In genomic region chr22:21629262-21630149, GRCh38 we compare ENCODE assay signal across 8 cellular contexts. TPM values are rescaled to one million over a fixed set of nuclear protein-coding genes. Genes with fewer than 3 reads are reported as not detected.
A peak's percentile ranks its signal among the peaks of the same experiment; 100 is the strongest.
DNase-seq lines count a peak whose midpoint lies in the region; ATAC-seq and TF ChIP-seq lines count a peak whose summit lies in the region.

A gene with protein sequence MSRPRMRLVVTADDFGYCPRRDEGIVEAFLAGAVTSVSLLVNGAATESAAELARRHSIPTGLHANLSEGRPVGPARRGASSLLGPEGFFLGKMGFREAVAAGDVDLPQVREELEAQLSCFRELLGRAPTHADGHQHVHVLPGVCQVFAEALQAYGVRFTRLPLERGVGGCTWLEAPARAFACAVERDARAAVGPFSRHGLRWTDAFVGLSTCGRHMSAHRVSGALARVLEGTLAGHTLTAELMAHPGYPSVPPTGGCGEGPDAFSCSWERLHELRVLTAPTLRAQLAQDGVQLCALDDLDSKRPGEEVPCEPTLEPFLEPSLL (minus strand): TSS chr22:21630022. CDS start chr22:21630014, 8 bp downstream.

- H4K20me1 ChIP-seq in mammary epithelial cell (ENCODE audit: insufficient read depth, low read length) = peaks cover 3% of the 10 kb centered on the region

- CTCF ChIA-PET in mammary epithelial cell (lab: Charles Lee; ENCODE audit: low non-redundant PET) = interaction anchor here (0.5 to 1.2 kb wide), 6 partner anchors 8 to 35 kb away, joined by 3 to 9 read pairs (median 6); no protein-coding TSS in a partner anchor

- H3K9me3 ChIP-seq in mammary epithelial cell (replicated peaks; ENCODE audit: insufficient read depth, low read length) (no peaks in the 10 kb centered on the region), spleen (peaks cover 0 to 5% (median 0%) of the 10 kb centered on the region in 8 donors)

- intact Hi-C loops in mammary epithelial cell (cut with micrococcal nuclease) = loop anchor here (1.0 kb wide), 1 partner anchor 13 kb away; the partner anchor contains the start of gene SDF2L1
- intact Hi-C loops in spleen (cut with DNase I; ENCODE audit: low total_unique reads) = no loop called here

- dilution Hi-C loops in mammary epithelial cell (cut with HindIII; ENCODE audit: low sequenced_read_pairs) = loop anchor here (5.0 kb wide), 1 partner anchor 47 kb away; no protein-coding TSS in a partner anchor

- WGBS in mammary epithelial cell (ENCODE audit: low coverage, missing lambda C conversion rate) = 0% methylated on average over 16 of the region's 93 CpGs
- 0 to 1% (median 1%) methylated on average over 20 to 93 of the region's 93 CpGs for WGBS in spleen, 5 donors

- peak within 1 kb of the TSS; percentile 87 for H2AFZ ChIP-seq in mammary epithelial cell (ENCODE audit: low read depth, low read length)

- peaks cover 50% of the 10 kb centered on the region for H3K79me2 ChIP-seq in mammary epithelial cell (ENCODE audit: insufficient read depth, low read length)

- peak within 1 kb of the TSS; percentile 93 for H3K4me2 ChIP-seq in mammary epithelial cell (ENCODE audit: insufficient read depth, low read depth, low read length)

- H3K4me1 ChIP-seq in mammary epithelial cell (ENCODE audit: insufficient read depth, low read length) (peaks cover 16% of the 10 kb centered on the region), spleen (peaks cover 15 to 67% (median 49%) of the 10 kb centered on the region in 6 donors)

- BruUV-seq in mammary epithelial cell (replicated peaks; lab: Mats Ljungman, UMichigan) = TSS peak; percentile 58

- H3K36me3 ChIP-seq in mammary epithelial cell (ENCODE audit: insufficient read depth, low read length) = peaks cover 4% of the 10 kb centered on the region
- peaks cover 0 to 42% (median 12%) of the 10 kb centered on the region in 6 donors for H3K36me3 ChIP-seq in spleen

- H3K4me3 ChIP-seq in AG09309 (ENCODE audit: control insufficient read depth, low read depth, low read length) = peak within 1 kb of the TSS; percentile 93
- H3K4me3 ChIP-seq in WI38 (ENCODE audit: low read depth, low read length) = peak within 1 kb of the TSS; percentile 90
- H3K4me3 ChIP-seq in mammary epithelial cell (replicated peaks in 1 of 3; ENCODE audit: insufficient read depth in 1 of 3, low read depth in 2 of 3, low read length in 3 of 3) = peak within 1 kb of the TSS; percentile 79 to 100 (median 98)
- H3K4me3 ChIP-seq in spleen = peak within 1 kb of the TSS; percentile 74 to 100 (median 99)

- DNase-seq in AG09309 (ENCODE audit: low read depth) (peak; percentile 49), NCI-H2227 treated with DMSO at 0.1 percent for 48 hours (lab: John Stamatoyannopoulos, UW) (peak; percentile 91), mammary epithelial cell (peak; percentile 89), inferior parietal cortex (ENCODE audit: extremely low spot score) (peak; percentile 98), spleen (peak; percentile 99)

- peak within 1 kb of the TSS; percentile 78 for H3K9ac ChIP-seq in mammary epithelial cell (ENCODE audit: insufficient read depth, low read length)

- peak; percentile 60 for TF ChIP-seq CTCF in AG09309 (IDR thresholded peaks at IDR 0.05; ENCODE audit: control insufficient read depth, insufficient read depth, low read depth, low read length, missing control alignments)
- TF ChIP-seq CTCF in WI38 (IDR thresholded peaks at IDR 0.05; ENCODE audit: low read depth, low read length) = peak; percentile 34
- TF ChIP-seq CTCF in mammary epithelial cell (conservative IDR thresholded peaks at IDR 0.05 in 1 of 2, IDR thresholded peaks at IDR 0.05 in 1 of 2; ENCODE audit: extremely low read depth in 1 of 2, insufficient read depth in 1 of 2, low read depth in 1 of 2, low read length in 2 of 2) = peak; percentile 56 to 77
- peak; percentile 48 to 98 (median 66) for TF ChIP-seq CTCF in spleen (IDR thresholded peaks at IDR 0.05 in 8 of 11, conservative IDR thresholded peaks at IDR 0.05 in 3 of 11)

- peak; percentile 83 for TF ChIP-seq POLR2A in GM18951 (IDR thresholded peaks at IDR 0.05; ENCODE audit: extremely low read depth, insufficient read depth, insufficient read length)
- peak in 1 of 3 donors; percentile 55 for TF ChIP-seq POLR2A in spleen (IDR thresholded peaks at IDR 0.05)

- in situ Hi-C loops in GM18951 (cut with MboI; ENCODE audit: low sequenced_read_pairs, unreplicated experiment) = loop anchor here (25.0 kb wide), 1 partner anchor 217 kb away; the partner anchor contains the start of gene HIC2
- in situ Hi-C loops in mammary epithelial cell (cut with MboI; ENCODE audit: low sequenced_read_pairs in 2 of 2) = loop anchor here in 1 of 2 donors (5.0 kb wide), 1 partner anchor 52 kb away; no protein-coding TSS in a partner anchor

- H3K27me3 ChIP-seq in mammary epithelial cell (ENCODE audit: insufficient read depth, low read length) = no peaks in the 10 kb centered on the region
- no peaks in the 10 kb centered on the region for H3K27me3 ChIP-seq in spleen (replicated peaks in 1 of 7)

- peak within 1 kb of the TSS; percentile 72 for H3K27ac ChIP-seq in mammary epithelial cell (ENCODE audit: insufficient read depth, low read depth, low read length)
- H3K27ac ChIP-seq in spleen = peak within 1 kb of the TSS; percentile 72 to 97 (median 91)

- ATAC-seq in HG03175 (IDR thresholded peaks at IDR 0.05; ENCODE audit: unreplicated experiment) = peak; percentile 76

RNA-seq across cellular contexts. Expression of the gene that starts here (rescaled TPM):
- total RNA-seq in mammary epithelial cell (10 to 100 TPM; 33.8 to 47.6 TPM), spleen (10 to 100 TPM; 19.0 to 35.0 (median 23.8) TPM)
- polyA plus RNA-seq in mammary epithelial cell (41.1 TPM), spleen (10 to 100 TPM; 41.0 to 54.3 (median 44.6) TPM)
- 29.9 TPM for polyA minus RNA-seq in mammary epithelial cell

Comparison
In these comparisons a context has a peak if more than half of its experiments do, and no peak if none do; other contexts are left out.
1. Peak in every context shown above with its lines: DNase-seq, ATAC-seq, H3K4me3 ChIP-seq and H3K27ac ChIP-seq.
2. DNase-seq: peak in every context shown above with its lines; median percentile 99 in spleen; 98 in inferior parietal cortex; 91 in NCI-H2227 treated with DMSO at 0.1 percent for 48 hours; 89 in mammary epithelial cell; 49 in AG09309.